In genomic region chr16:3609895-3610697, GRCh38 we compare ENCODE assay signal across 8 cellular contexts. TPM values are rescaled to one million over a fixed set of nuclear protein-coding genes. Genes with fewer than 3 reads are reported as not detected.
DNase-seq lines count a peak whose midpoint lies in the region; ATAC-seq and TF ChIP-seq lines count a peak whose summit lies in the region.

No MANE protein-coding gene starts in this region.

- intact Hi-C loops in ascending aorta (cut with DNase I): loop anchor here (10.0 kb wide), 1 partner anchor 805 kb away; the partner anchor contains the start of gene CORO7

- DNase-seq in AG04450 (ENCODE audit: low read depth, low spot score) (no peak), ascending aorta (ENCODE audit: low spot score in 2 of 2) (peak in 1 of 2 donors; percentile 60), mesenteric fat pad (ENCODE audit: low spot score) (peak; percentile 4), T1000 (lab: John Stamatoyannopoulos, UW) (no peak), NCI-H1048 (lab: John Stamatoyannopoulos, UW) (no peak), occipital lobe (lab: John Stamatoyannopoulos, UW) (no peak)

- POLR2A ChIA-PET in AG04450 (lab: Yijun Ruan, JAX): no interaction called here

- CTCF ChIA-PET in AG04450 (lab: Charles Lee): no interaction called here

- H3K27ac ChIP-seq in AG04450 (ENCODE audit: low read depth, low read length) (no peak overlapping the region), HUES6 (ENCODE audit: low read depth, low read length) (no peak overlapping the region), ascending aorta (no peak overlapping the region)

- H3K4me3 ChIP-seq in AG04450 (ENCODE audit: low read depth, low read length) (peak overlapping the region; percentile 84), HUES6 (ENCODE audit: low read depth, low read length) (peak overlapping the region; percentile 97), ascending aorta (peak overlapping the region; percentile 61 to 76)

- TF ChIP-seq CTCF in AG04450 (IDR thresholded peaks at IDR 0.05; ENCODE audit: low read depth, low read length) (no peak), ascending aorta (IDR thresholded peaks at IDR 0.05) (no peak)

- H3K9ac ChIP-seq in HUES6 (ENCODE audit: low read length): no peak overlapping the region

- no peak for ATAC-seq in GM21360 (IDR thresholded peaks at IDR 0.05; ENCODE audit: unreplicated experiment)

- H3K4me1 ChIP-seq in HUES6 (ENCODE audit: control insufficient read depth, insufficient read depth, low read length): peaks cover 9% of the 10 kb centered on the region; the same call in 1 of the 2 replicates
- H3K4me1 ChIP-seq in ascending aorta: peaks cover 0 to 11% of the 10 kb centered on the region in 2 donors

- H3K9me3 ChIP-seq in AG04450 (ENCODE audit: control insufficient read depth, insufficient read depth, low read length) (peaks cover 7% of the 10 kb centered on the region; the same call in 1 of the 2 replicates), HUES6 (ENCODE audit: control insufficient read depth, insufficient read depth, low read depth, low read length) (no peaks in the 10 kb centered on the region), ascending aorta (no peaks in the 10 kb centered on the region)

- H3K36me3 ChIP-seq in HUES6 (ENCODE audit: control insufficient read depth, insufficient read depth, low read length) (peaks cover 17% of the 10 kb centered on the region), ascending aorta (peaks cover 3 to 7% of the 10 kb centered on the region in 2 donors)

- H3K27me3 ChIP-seq in AG04450 (ENCODE audit: control insufficient read depth, insufficient read depth, low read length): no peaks in the 10 kb centered on the region
- no peaks in the 10 kb centered on the region for H3K27me3 ChIP-seq in HUES6 (ENCODE audit: control insufficient read depth, insufficient read depth, low read length)
- no peaks in the 10 kb centered on the region for H3K27me3 ChIP-seq in ascending aorta

RNA-seq across cellular contexts. Expression of gene SLX4, which starts 1.3 kb away (rescaled TPM):
- 1.6 and 2.3 TPM in 2 replicates for polyA plus RNA-seq in AG04450 (2011; rRNA removed)
- polyA minus RNA-seq in AG04450 (2011; rRNA and poly(A)+ RNA removed): 3.6 and 3.7 TPM in 2 replicates
- total RNA-seq in ascending aorta (3.4 TPM), mesenteric fat pad (4.4 TPM), occipital lobe (6.2 TPM)

RNA-seq across cellular contexts. Expression of gene NLRC3, which starts 32.9 kb away (rescaled TPM):
- not detected in 2 replicates for polyA plus RNA-seq in AG04450 (2011; rRNA removed)
- polyA minus RNA-seq in AG04450 (2011; rRNA and poly(A)+ RNA removed): not detected in 2 replicates
- total RNA-seq in ascending aorta: 2.1 TPM
- 1.2 TPM for total RNA-seq in mesenteric fat pad
- 0.62 TPM for total RNA-seq in occipital lobe

RNA-seq across cellular contexts. Expression of gene DNASE1, which starts 44.4 kb away (rescaled TPM):
- polyA plus RNA-seq in AG04450 (2011; rRNA removed): 8.0 and 9.3 TPM in 2 replicates
- 18.0 and 26.8 TPM in 2 replicates for polyA minus RNA-seq in AG04450 (2011; rRNA and poly(A)+ RNA removed)
- total RNA-seq in ascending aorta (51.2 TPM), mesenteric fat pad (4.3 TPM), occipital lobe (35.9 TPM)
